In the genomic region with DNA sequence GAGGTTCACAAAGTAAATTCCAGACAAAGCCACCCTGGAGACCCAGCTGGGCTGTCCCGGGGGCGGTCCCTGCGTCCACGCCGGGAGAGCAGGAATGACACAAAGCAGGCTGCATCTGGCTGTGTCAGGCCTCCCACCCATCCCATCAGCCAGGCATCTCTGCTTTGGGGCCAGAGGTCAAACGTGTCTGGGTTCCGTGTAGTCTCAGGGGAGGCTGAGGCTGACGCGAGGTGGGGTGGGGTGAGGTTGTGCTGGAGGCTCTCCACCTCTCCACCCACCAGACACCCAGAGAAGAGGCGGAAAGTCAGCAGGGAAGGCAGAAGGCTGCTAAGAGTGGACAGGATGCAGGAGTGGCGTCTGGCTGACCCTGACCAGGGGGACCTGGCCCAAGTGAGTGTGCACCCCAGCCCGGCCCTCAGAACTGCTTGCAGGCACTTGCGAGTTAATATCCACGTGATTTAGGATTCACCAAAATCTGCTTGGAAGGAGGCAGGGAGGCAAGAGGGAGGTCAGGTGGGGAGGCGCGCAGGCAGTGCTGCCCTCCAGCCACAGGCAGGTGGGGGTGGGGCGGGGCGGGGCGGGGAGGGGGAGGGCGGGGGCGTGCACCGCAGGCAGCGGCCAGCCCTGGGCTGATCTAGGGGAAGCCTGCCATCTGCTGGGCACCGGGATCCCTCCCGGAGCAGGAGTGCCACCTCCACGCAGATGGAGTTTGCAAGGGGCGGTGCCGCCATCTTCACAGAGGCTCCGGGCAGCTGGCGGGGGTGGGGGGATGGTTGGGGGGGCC, we compare ENCODE assay signal across 1 cellular context.
TF ChIP-seq lines count a peak whose summit lies in the region.

No MANE protein-coding gene starts in this region.

TF ChIP-seq in neural cell, 6 proteins besides CTCF, POLR2A, EP300 and RAD21 (continued from another document):
- TF ChIP-seq, protein P1, sequence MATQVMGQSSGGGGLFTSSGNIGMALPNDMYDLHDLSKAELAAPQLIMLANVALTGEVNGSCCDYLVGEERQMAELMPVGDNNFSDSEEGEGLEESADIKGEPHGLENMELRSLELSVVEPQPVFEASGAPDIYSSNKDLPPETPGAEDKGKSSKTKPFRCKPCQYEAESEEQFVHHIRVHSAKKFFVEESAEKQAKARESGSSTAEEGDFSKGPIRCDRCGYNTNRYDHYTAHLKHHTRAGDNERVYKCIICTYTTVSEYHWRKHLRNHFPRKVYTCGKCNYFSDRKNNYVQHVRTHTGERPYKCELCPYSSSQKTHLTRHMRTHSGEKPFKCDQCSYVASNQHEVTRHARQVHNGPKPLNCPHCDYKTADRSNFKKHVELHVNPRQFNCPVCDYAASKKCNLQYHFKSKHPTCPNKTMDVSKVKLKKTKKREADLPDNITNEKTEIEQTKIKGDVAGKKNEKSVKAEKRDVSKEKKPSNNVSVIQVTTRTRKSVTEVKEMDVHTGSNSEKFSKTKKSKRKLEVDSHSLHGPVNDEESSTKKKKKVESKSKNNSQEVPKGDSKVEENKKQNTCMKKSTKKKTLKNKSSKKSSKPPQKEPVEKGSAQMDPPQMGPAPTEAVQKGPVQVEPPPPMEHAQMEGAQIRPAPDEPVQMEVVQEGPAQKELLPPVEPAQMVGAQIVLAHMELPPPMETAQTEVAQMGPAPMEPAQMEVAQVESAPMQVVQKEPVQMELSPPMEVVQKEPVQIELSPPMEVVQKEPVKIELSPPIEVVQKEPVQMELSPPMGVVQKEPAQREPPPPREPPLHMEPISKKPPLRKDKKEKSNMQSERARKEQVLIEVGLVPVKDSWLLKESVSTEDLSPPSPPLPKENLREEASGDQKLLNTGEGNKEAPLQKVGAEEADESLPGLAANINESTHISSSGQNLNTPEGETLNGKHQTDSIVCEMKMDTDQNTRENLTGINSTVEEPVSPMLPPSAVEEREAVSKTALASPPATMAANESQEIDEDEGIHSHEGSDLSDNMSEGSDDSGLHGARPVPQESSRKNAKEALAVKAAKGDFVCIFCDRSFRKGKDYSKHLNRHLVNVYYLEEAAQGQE (IDR thresholded peaks at IDR 0.05; ENCODE audit: borderline replicate concordance) = no peak
- TF ChIP-seq POLR2AphosphoS5 (IDR thresholded peaks at IDR 0.05) (no peak), TAF1 (IDR thresholded peaks at IDR 0.05; ENCODE audit: low read depth) (no peak), MXI1 (conservative IDR thresholded peaks at IDR 0.05; ENCODE audit: poor library complexity, severe bottlenecking) (no peak)
